Comparison of ENCODE assay signal across 7 cellular contexts in the genomic region with DNA sequence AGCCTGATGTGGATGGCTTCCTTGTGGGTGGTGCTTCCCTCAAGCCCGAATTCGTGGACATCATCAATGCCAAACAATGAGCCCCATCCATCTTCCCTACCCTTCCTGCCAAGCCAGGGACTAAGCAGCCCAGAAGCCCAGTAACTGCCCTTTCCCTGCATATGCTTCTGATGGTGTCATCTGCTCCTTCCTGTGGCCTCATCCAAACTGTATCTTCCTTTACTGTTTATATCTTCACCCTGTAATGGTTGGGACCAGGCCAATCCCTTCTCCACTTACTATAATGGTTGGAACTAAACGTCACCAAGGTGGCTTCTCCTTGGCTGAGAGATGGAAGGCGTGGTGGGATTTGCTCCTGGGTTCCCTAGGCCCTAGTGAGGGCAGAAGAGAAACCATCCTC. TPM values are rescaled to one million over a fixed set of nuclear protein-coding genes. Genes with fewer than 3 reads are reported as not detected.
A peak's percentile ranks its signal among the peaks of the same experiment; 100 is the strongest.
DNase-seq lines count a peak whose midpoint lies in the region; ATAC-seq and TF ChIP-seq lines count a peak whose summit lies in the region.
"Not testable (repeated sequence)": the region's sequence is repeated elsewhere in the genome, so short reads cannot be mapped to it uniquely, and the experiment has no call there.
"Had no signal": no experiment of that assay in that cellular context is flagged by ENCODE, and none has a peak within 500 bp of the region (broad histone marks: within the 10 kb centered on the region; RNA-seq: fewer than 3 reads in every experiment).

No MANE protein-coding gene starts in this region.

- H3K4me3 Mint-ChIP-seq in HFFc6 (peak overlapping the region; percentile 97), T-helper 17 cell (peak overlapping the region; percentile 21), endothelial cell (ENCODE audit: unreplicated experiment) (peak overlapping the region; percentile 32)
- peak overlapping the region; percentile 90 for H3K4me3 Mint-ChIP-seq in activated naive CD4-positive, alpha-beta T cell treated with anti-CD3 and anti-CD28 coated beads, Interleukin-2, amount 10 ng/mL, durations not matched to agents 7 days and 5 days
- H3K4me3 Mint-ChIP-seq in natural killer cell treated with Interleukin-12 subunit alpha and Interleukin-12 subunit beta and Interleukin-15 and Interleukin-18, amount 100 ng/mL, for 72 hours: peak overlapping the region; percentile 94

- not testable (repeated sequence) for H3K9me3 ChIP-seq in AG04450 (ENCODE audit: control insufficient read depth, insufficient read depth, low read length); T-helper 17 cell (ENCODE audit: control insufficient read depth, low read length, poor library complexity, severe bottlenecking)

- H3K27me3 Mint-ChIP-seq in HFFc6 (ENCODE audit: insufficient read depth): peaks cover 14% of the 10 kb centered on the region
- not testable (repeated sequence) for H3K27me3 Mint-ChIP-seq in T-helper 17 cell; activated naive CD4-positive, alpha-beta T cell treated with anti-CD3 and anti-CD28 coated beads, Interleukin-2, amount 10 ng/mL, durations not matched to agents 7 days and 5 days; natural killer cell treated with Interleukin-12 subunit alpha and Interleukin-12 subunit beta and Interleukin-15 and Interleukin-18, amount 100 ng/mL, for 72 hours
- H3K27me3 Mint-ChIP-seq in endothelial cell (ENCODE audit: unreplicated experiment): peaks cover 17% of the 10 kb centered on the region

- peak overlapping the region; percentile 22 for H3K27ac ChIP-seq in AG04450 (ENCODE audit: low read depth, low read length)

- H3K27me3 ChIP-seq in AG04450 (ENCODE audit: control insufficient read depth, insufficient read depth, low read length): not testable (repeated sequence)

- not testable (repeated sequence) for H3K4me3 ChIP-seq in AG04450 (ENCODE audit: low read depth, low read length)

- DNase-seq in AG04450 (ENCODE audit: low read depth, low spot score); HFFc6; T-helper 17 cell; activated naive CD4-positive, alpha-beta T cell treated with anti-CD3 and anti-CD28 coated beads, Interleukin-2, amount 10 ng/mL, durations not matched to agents 7 days and 5 days; endothelial cell (ENCODE audit: low spot score); natural killer cell treated with Interleukin-12 subunit alpha and Interleukin-12 subunit beta and Interleukin-15 and Interleukin-18, amount 100 ng/mL, for 72 hours (ENCODE audit: low spot score): not testable (repeated sequence)

- peaks cover 58% of the 10 kb centered on the region for H3K4me1 Mint-ChIP-seq in HFFc6 (ENCODE audit: low read depth)
- H3K4me1 Mint-ChIP-seq in T-helper 17 cell: peaks cover 54% of the 10 kb centered on the region
- peaks cover 66% of the 10 kb centered on the region for H3K4me1 Mint-ChIP-seq in activated naive CD4-positive, alpha-beta T cell treated with anti-CD3 and anti-CD28 coated beads, Interleukin-2, amount 10 ng/mL, durations not matched to agents 7 days and 5 days
- peaks cover 33% of the 10 kb centered on the region for H3K4me1 Mint-ChIP-seq in endothelial cell (ENCODE audit: unreplicated experiment)
- H3K4me1 Mint-ChIP-seq in natural killer cell treated with Interleukin-12 subunit alpha and Interleukin-12 subunit beta and Interleukin-15 and Interleukin-18, amount 100 ng/mL, for 72 hours (ENCODE audit: low read depth in 2 of 2): peaks cover 49 to 58% of the 10 kb centered on the region in 2 donors

- H3K27ac Mint-ChIP-seq in HFFc6 (peak overlapping the region; percentile 85), T-helper 17 cell (peak overlapping the region; percentile 93)
- not testable (repeated sequence) for H3K27ac Mint-ChIP-seq in activated naive CD4-positive, alpha-beta T cell treated with anti-CD3 and anti-CD28 coated beads, Interleukin-2, amount 10 ng/mL, durations not matched to agents 7 days and 5 days; endothelial cell (ENCODE audit: unreplicated experiment)
- H3K27ac Mint-ChIP-seq in natural killer cell treated with Interleukin-12 subunit alpha and Interleukin-12 subunit beta and Interleukin-15 and Interleukin-18, amount 100 ng/mL, for 72 hours: peak overlapping the region; percentile 84 to 93

- H3K36me3 Mint-ChIP-seq in HFFc6 (ENCODE audit: low read depth): peaks cover 45% of the 10 kb centered on the region
- H3K36me3 Mint-ChIP-seq in T-helper 17 cell (ENCODE audit: low read depth): not testable (repeated sequence)
- H3K36me3 Mint-ChIP-seq in activated naive CD4-positive, alpha-beta T cell treated with anti-CD3 and anti-CD28 coated beads, Interleukin-2, amount 10 ng/mL, durations not matched to agents 7 days and 5 days: peaks cover 57% of the 10 kb centered on the region
- peaks cover 38% of the 10 kb centered on the region for H3K36me3 Mint-ChIP-seq in endothelial cell (ENCODE audit: low read depth, unreplicated experiment)
- H3K36me3 Mint-ChIP-seq in natural killer cell treated with Interleukin-12 subunit alpha and Interleukin-12 subunit beta and Interleukin-15 and Interleukin-18, amount 100 ng/mL, for 72 hours: peaks cover 15% of the 10 kb centered on the region

- POLR2A ChIA-PET in AG04450 (lab: Yijun Ruan, JAX): interaction anchor here (3.3 to 3.8 kb wide), 2 partner anchors 18 to 55 kb away, joined by 21 to 37 read pairs; a partner anchor contains a TSS

- not testable (repeated sequence) for ATAC-seq in T-helper 17 cell; natural killer cell treated with Interleukin-12 subunit alpha and Interleukin-12 subunit beta and Interleukin-15 and Interleukin-18, amount 100 ng/mL, for 72 hours

- CTCF ChIA-PET in AG04450 (lab: Charles Lee): interaction anchor here (1.0 to 5.1 kb wide), 12 partner anchors 9 to 318 kb away, joined by 3 to 50 read pairs (median 6); a partner anchor contains a TSS
- CTCF ChIA-PET in activated naive CD4-positive, alpha-beta T cell treated with anti-CD3 and anti-CD28 coated beads, Interleukin-2, amount 10 ng/mL, durations not matched to agents 7 days and 5 days (lab: Charles Lee): interaction anchor here (1.0 to 2.9 kb wide), 10 partner anchors 19 to 186 kb away, joined by 3 to 20 read pairs (median 4); a partner anchor contains a TSS

- not testable (repeated sequence) for TF ChIP-seq CTCF in AG04450 (IDR thresholded peaks at IDR 0.05; ENCODE audit: low read depth, low read length); HFFc6 (IDR thresholded peaks at IDR 0.05); endothelial cell (IDR thresholded peaks at IDR 0.05; ENCODE audit: unreplicated experiment)

- not testable (repeated sequence) for H3K9me3 Mint-ChIP-seq in HFFc6; activated naive CD4-positive, alpha-beta T cell treated with anti-CD3 and anti-CD28 coated beads, Interleukin-2, amount 10 ng/mL, durations not matched to agents 7 days and 5 days; endothelial cell (ENCODE audit: unreplicated experiment); natural killer cell treated with Interleukin-12 subunit alpha and Interleukin-12 subunit beta and Interleukin-15 and Interleukin-18, amount 100 ng/mL, for 72 hours

RNA-seq across cellular contexts. Expression of a gene that starts 2.8 kb away (rescaled TPM):
- polyA plus RNA-seq in AG04450 (2011; rRNA removed): 2.6 and 3.7 TPM in 2 replicates
- 2.1 and 2.3 TPM in 2 replicates for polyA minus RNA-seq in AG04450 (2011; rRNA and poly(A)+ RNA removed)
- total RNA-seq in HFFc6 (2021; fragmentation: NEBNext Ultra II Directional; extraction: Animal tissue kit (Norgen Biotek cat#: 25700)): 10 to 100 TPM; 12.1 to 13.9 (median 13.0) TPM
- 1 to 10 TPM; 6.7 to 8.7 TPM for total RNA-seq in T-helper 17 cell
- 6.7 TPM for total RNA-seq in endothelial cell (ENCODE audit: unreplicated experiment)
- 1 to 10 TPM; 6.0 to 6.9 TPM for total RNA-seq in natural killer cell treated with Interleukin-12 subunit alpha and Interleukin-12 subunit beta and Interleukin-15 and Interleukin-18, amount 100 ng/mL, for 72 hours

RNA-seq across cellular contexts. Expression of a gene that starts 3.0 kb away (rescaled TPM):
- 1,246 and 1,347 TPM in 2 replicates for polyA plus RNA-seq in AG04450 (2011; rRNA removed)
- 1,095 and 1,324 TPM in 2 replicates for polyA minus RNA-seq in AG04450 (2011; rRNA and poly(A)+ RNA removed)
- total RNA-seq in HFFc6 (2021; fragmentation: NEBNext Ultra II Directional; extraction: Animal tissue kit (Norgen Biotek cat#: 25700)): 100 to 1,000 TPM; 853 to 931 (median 870) TPM
- 100 to 1,000 TPM; 140 to 144 TPM for total RNA-seq in T-helper 17 cell
- total RNA-seq in endothelial cell (ENCODE audit: unreplicated experiment): 356 TPM
- 1,000 to 10,000 TPM; 1,157 to 1,903 TPM for total RNA-seq in natural killer cell treated with Interleukin-12 subunit alpha and Interleukin-12 subunit beta and Interleukin-15 and Interleukin-18, amount 100 ng/mL, for 72 hours

RNA-seq across cellular contexts. Expression of a gene that starts 18.4 kb away (rescaled TPM):
- polyA plus RNA-seq in AG04450 (2011; rRNA removed): 47.1 and 54.8 TPM in 2 replicates
- polyA minus RNA-seq in AG04450 (2011; rRNA and poly(A)+ RNA removed): 96.2 and 123 TPM in 2 replicates
- total RNA-seq in HFFc6 (2021; fragmentation: NEBNext Ultra II Directional; extraction: Animal tissue kit (Norgen Biotek cat#: 25700)): 100 to 1,000 TPM; 149 to 211 (median 182) TPM
- total RNA-seq in T-helper 17 cell: 10 to 100 TPM; 65.7 to 76.1 TPM
- 119 TPM for total RNA-seq in endothelial cell (ENCODE audit: unreplicated experiment)
- total RNA-seq in natural killer cell treated with Interleukin-12 subunit alpha and Interleukin-12 subunit beta and Interleukin-15 and Interleukin-18, amount 100 ng/mL, for 72 hours: 100 to 1,000 TPM in 1 of 2 donors, 10 to 100 TPM in 1; 91.7 to 105 TPM

RNA-seq across cellular contexts. Expression of a gene that starts 19.2 kb away (rescaled TPM):
- polyA plus RNA-seq in AG04450 (2011; rRNA removed): 11.6 and 12.5 TPM in 2 replicates
- polyA minus RNA-seq in AG04450 (2011; rRNA and poly(A)+ RNA removed): 8.0 and 8.7 TPM in 2 replicates
- total RNA-seq in HFFc6 (2021; fragmentation: NEBNext Ultra II Directional; extraction: Animal tissue kit (Norgen Biotek cat#: 25700)): 10 to 100 TPM; 24.0 to 62.5 (median 56.3) TPM
- under 1 TPM; 0.65 to 0.87 TPM for total RNA-seq in T-helper 17 cell
- 6.2 TPM for total RNA-seq in endothelial cell (ENCODE audit: unreplicated experiment)
- 100 to 1,000 TPM in 1 of 2 donors, 10 to 100 TPM in 1; 40.7 to 105 TPM for total RNA-seq in natural killer cell treated with Interleukin-12 subunit alpha and Interleukin-12 subunit beta and Interleukin-15 and Interleukin-18, amount 100 ng/mL, for 72 hours

RNA-seq across cellular contexts. Expression of a gene that starts 29.6 kb away (rescaled TPM):
- 3.4 and 3.6 TPM in 2 replicates for polyA plus RNA-seq in AG04450 (2011; rRNA removed)
- polyA minus RNA-seq in AG04450 (2011; rRNA and poly(A)+ RNA removed): 3.8 and 4.4 TPM in 2 replicates
- total RNA-seq in HFFc6 (2021; fragmentation: NEBNext Ultra II Directional; extraction: Animal tissue kit (Norgen Biotek cat#: 25700)): 1 to 10 TPM; 4.3 to 7.2 (median 6.3) TPM
- total RNA-seq in T-helper 17 cell (under 1 TPM; 0.26 to 0.45 TPM), endothelial cell (ENCODE audit: unreplicated experiment) (9.0 TPM)
- total RNA-seq in natural killer cell treated with Interleukin-12 subunit alpha and Interleukin-12 subunit beta and Interleukin-15 and Interleukin-18, amount 100 ng/mL, for 72 hours: not detected
- total RNA-seq: gastrocnemius medialis had no signal

Comparison
In these comparisons a context has a peak if more than half of its experiments do, and no peak if none do; other contexts are left out.
1. H3K4me3 Mint-ChIP-seq: peak in every context shown above with its lines; median percentile 97 in HFFc6; 94 in natural killer cell treated with Interleukin-12 subunit alpha and Interleukin-12 subunit beta and Interleukin-15 and Interleukin-18, amount 100 ng/mL, for 72 hours; 90 in activated naive CD4-positive, alpha-beta T cell treated with anti-CD3 and anti-CD28 coated beads, Interleukin-2, amount 10 ng/mL, durations not matched to agents 7 days and 5 days; 32 in endothelial cell; 21 in T-helper 17 cell.